In the genomic region with DNA sequence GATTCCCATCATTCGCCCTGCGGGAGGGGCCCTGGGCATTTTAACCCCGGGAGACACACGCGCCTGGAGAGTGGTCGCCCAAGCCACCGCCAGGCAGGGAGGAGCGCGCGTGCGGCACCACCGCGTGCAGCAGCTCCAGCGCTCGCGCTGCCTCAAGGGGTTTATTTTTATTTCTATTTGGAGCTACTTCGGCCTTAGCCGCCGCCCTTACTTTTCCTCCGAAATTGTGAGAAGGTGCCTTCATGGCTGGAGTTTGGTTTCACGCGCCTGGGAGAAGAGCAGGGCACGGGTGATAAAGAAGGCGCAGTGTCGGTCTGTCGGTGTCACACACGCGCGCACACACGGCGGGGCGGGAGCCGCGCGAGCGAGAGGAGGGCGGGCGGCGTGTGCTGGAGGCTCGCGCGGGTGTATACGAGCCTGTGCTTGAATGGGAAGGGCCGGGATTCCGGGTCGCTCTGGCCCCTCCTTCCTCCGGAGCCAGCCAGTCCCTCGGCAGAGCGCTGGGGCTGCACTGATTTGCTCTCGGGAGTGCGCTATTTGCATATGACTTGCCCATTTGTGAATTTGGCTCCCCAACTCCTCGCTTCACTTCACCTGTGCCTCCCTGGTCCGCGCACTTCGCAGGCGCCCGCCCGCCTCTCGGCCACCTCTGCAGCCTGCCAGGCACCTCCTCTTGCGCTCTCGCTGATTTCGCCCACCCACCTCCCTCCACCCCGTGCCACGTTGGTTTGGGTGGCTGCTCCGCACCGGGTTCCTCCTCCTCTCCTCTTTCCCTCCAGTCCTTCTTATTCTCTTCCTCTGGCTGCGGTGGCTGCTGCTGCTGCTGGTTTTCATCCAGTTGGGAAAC, we compare ENCODE assay signal across 8 cellular contexts.
DNase-seq lines count a peak whose midpoint lies in the region; ATAC-seq and TF ChIP-seq lines count a peak whose summit lies in the region.

No MANE protein-coding gene starts in this region.

- H3K27me3 Mint-ChIP-seq in neural progenitor cell (ENCODE audit: insufficient read depth, low read depth) (peaks cover 29% of the 10 kb centered on the region), T-cell (peaks cover 36 to 46% of the 10 kb centered on the region in 2 donors)

- H3K79me2 ChIP-seq in MM.1S (ENCODE audit: low read length) = no peaks in the 10 kb centered on the region
- no peaks in the 10 kb centered on the region for H3K79me2 ChIP-seq in neural progenitor cell (ENCODE audit: low read depth)

- ATAC-seq in gastroesophageal sphincter (peak; percentile 97), T-cell (replicated peaks in 1 of 4) (no peak)
- no peak for ATAC-seq in stimulated activated effector memory CD8-positive, alpha-beta T cell treated with anti-CD3 and anti-CD28 coated beads, Interleukin-12 subunit alpha, Interleukin-12 subunit beta, amount 100 ng/mL, for 72 hours

- no peak for TF ChIP-seq EP300 in gastroesophageal sphincter (IDR thresholded peaks at IDR 0.05)

- peak overlapping the region; percentile 97 for H3K4me3 Mint-ChIP-seq in neural progenitor cell
- H3K4me3 Mint-ChIP-seq in T-cell = no peak overlapping the region
- H3K4me3 Mint-ChIP-seq in stimulated activated effector memory CD8-positive, alpha-beta T cell treated with anti-CD3 and anti-CD28 coated beads, Interleukin-12 subunit alpha, Interleukin-12 subunit beta, amount 100 ng/mL, for 72 hours = no peak overlapping the region

- TF ChIP-seq CTCF in MM.1S (IDR thresholded peaks at IDR 0.05; ENCODE audit: low read length) = no peak
- no peak for TF ChIP-seq CTCF in VCaP (conservative IDR thresholded peaks at IDR 0.05)
- TF ChIP-seq CTCF in gastroesophageal sphincter (IDR thresholded peaks at IDR 0.05) = peak in 1 of 4 experiments; percentile 13
- TF ChIP-seq CTCF in neural progenitor cell (IDR thresholded peaks at IDR 0.05) = no peak

- H3F3A ChIP-seq in MM.1S (ENCODE audit: insufficient read depth, low read length) = no peaks in the 10 kb centered on the region
- H3F3A ChIP-seq in neural progenitor cell (ENCODE audit: low read depth) = peaks cover 25% of the 10 kb centered on the region

- peak; percentile 50 to 54 for TF ChIP-seq POLR2A in gastroesophageal sphincter (IDR thresholded peaks at IDR 0.05)

- H3K9me3 Mint-ChIP-seq in neural progenitor cell (no peaks in the 10 kb centered on the region), T-cell (peaks cover 4 to 6% (median 4%) of the 10 kb centered on the region in 3 donors)
- H3K9me3 Mint-ChIP-seq in stimulated activated effector memory CD8-positive, alpha-beta T cell treated with anti-CD3 and anti-CD28 coated beads, Interleukin-12 subunit alpha, Interleukin-12 subunit beta, amount 100 ng/mL, for 72 hours = peaks cover 9% of the 10 kb centered on the region

- H3K4me3 ChIP-seq in MM.1S (ENCODE audit: low read length) (peak overlapping the region; percentile 59), gastroesophageal sphincter (peak overlapping the region; percentile 60 to 70), neural progenitor cell (peak overlapping the region; percentile 59)

- H4K20me1 ChIP-seq in MM.1S (ENCODE audit: insufficient read depth, low read length) (no peaks in the 10 kb centered on the region), neural progenitor cell (ENCODE audit: low read depth) (peaks cover 29% of the 10 kb centered on the region)

- H3K27ac Mint-ChIP-seq in neural progenitor cell (no peak overlapping the region), T-cell (no peak overlapping the region)
- H3K27ac Mint-ChIP-seq in stimulated activated effector memory CD8-positive, alpha-beta T cell treated with anti-CD3 and anti-CD28 coated beads, Interleukin-12 subunit alpha, Interleukin-12 subunit beta, amount 100 ng/mL, for 72 hours = no peak overlapping the region

- H3K9me2 ChIP-seq in MM.1S (replicated peaks; ENCODE audit: insufficient read depth, low read length) = no peaks in the 10 kb centered on the region

- H3K27ac ChIP-seq in MM.1S (ENCODE audit: low read length) (no peak overlapping the region), VCaP (peak overlapping the region; percentile 82), gastroesophageal sphincter (peak overlapping the region; percentile 11 to 77 (median 74)), neural progenitor cell (no peak overlapping the region)

- no peaks in the 10 kb centered on the region for H3K4me1 ChIP-seq in MM.1S (ENCODE audit: low read length)
- peaks cover 0 to 30% (median 9%) of the 10 kb centered on the region in 3 donors for H3K4me1 ChIP-seq in gastroesophageal sphincter
- peaks cover 38% of the 10 kb centered on the region for H3K4me1 ChIP-seq in neural progenitor cell

- H3K9me3 ChIP-seq in MM.1S (replicated peaks; ENCODE audit: insufficient read depth, low read length) (no peaks in the 10 kb centered on the region), gastroesophageal sphincter (no peaks in the 10 kb centered on the region), neural progenitor cell (ENCODE audit: low read depth) (no peaks in the 10 kb centered on the region)

- H3K4me1 Mint-ChIP-seq in neural progenitor cell (peaks cover 37% of the 10 kb centered on the region), T-cell (peaks cover 0 to 6% (median 3%) of the 10 kb centered on the region in 3 donors)
- no peaks in the 10 kb centered on the region for H3K4me1 Mint-ChIP-seq in stimulated activated effector memory CD8-positive, alpha-beta T cell treated with anti-CD3 and anti-CD28 coated beads, Interleukin-12 subunit alpha, Interleukin-12 subunit beta, amount 100 ng/mL, for 72 hours

- peak overlapping the region; percentile 62 for H3K4me2 ChIP-seq in MM.1S (ENCODE audit: low read depth, low read length)
- peak overlapping the region; percentile 93 for H3K4me2 ChIP-seq in neural progenitor cell

- H2AFZ ChIP-seq in MM.1S (ENCODE audit: low read length) = peak overlapping the region; percentile 61
- peak overlapping the region; percentile 45 for H2AFZ ChIP-seq in neural progenitor cell (replicated peaks)

- H3K9ac ChIP-seq in MM.1S (ENCODE audit: low read length) = no peak overlapping the region; the same call in 1 of the 2 replicates
- H3K9ac ChIP-seq in neural progenitor cell = no peak overlapping the region

- H3K36me3 Mint-ChIP-seq in neural progenitor cell (no peaks in the 10 kb centered on the region), T-cell (no peaks in the 10 kb centered on the region)
- no peaks in the 10 kb centered on the region for H3K36me3 Mint-ChIP-seq in stimulated activated effector memory CD8-positive, alpha-beta T cell treated with anti-CD3 and anti-CD28 coated beads, Interleukin-12 subunit alpha, Interleukin-12 subunit beta, amount 100 ng/mL, for 72 hours

- POLR2A ChIA-PET in T-cell (lab: Charles Lee) = no interaction called here

- CTCF ChIA-PET in T-cell (lab: Charles Lee) = no interaction called here

- no peaks in the 10 kb centered on the region for H3K36me3 ChIP-seq in MM.1S (replicated peaks; ENCODE audit: insufficient read depth, low read length)
- no peaks in the 10 kb centered on the region for H3K36me3 ChIP-seq in gastroesophageal sphincter
- no peaks in the 10 kb centered on the region for H3K36me3 ChIP-seq in neural progenitor cell

- DNase-seq in GM03348 (ENCODE audit: low spot score) (peak; percentile 95), MM.1S (peak; percentile 87), neural progenitor cell (ENCODE audit: low spot score) (peak; percentile 96), T-cell (no peak), GOT3 (lab: John Stamatoyannopoulos, UW) (no peak)
- DNase-seq in stimulated activated effector memory CD8-positive, alpha-beta T cell treated with anti-CD3 and anti-CD28 coated beads, Interleukin-12 subunit alpha, Interleukin-12 subunit beta, amount 100 ng/mL, for 72 hours (ENCODE audit: low spot score in 2 of 2) = no peak

- 0 to 1% methylated on average over 18 to 31 of the region's 67 CpGs for WGBS in gastroesophageal sphincter (ENCODE audit: low coverage in 1 of 2), 2 donors

- H3K27me3 ChIP-seq in MM.1S (replicated peaks; ENCODE audit: insufficient read depth, low read length) (no peaks in the 10 kb centered on the region), gastroesophageal sphincter (no peaks in the 10 kb centered on the region), neural progenitor cell (peaks cover 94% of the 10 kb centered on the region)

Comparison
In these comparisons a context has a peak if more than half of its experiments do, and no peak if none do; other contexts are left out.
1. DNase-seq: peak in GM03348 (single experiment), MM.1S (single experiment) and neural progenitor cell (single experiment); none in T-cell (0 of 34), GOT3 (single experiment) and stimulated activated effector memory CD8-positive, alpha-beta T cell treated with anti-CD3 and anti-CD28 coated beads, Interleukin-12 subunit alpha, Interleukin-12 subunit beta, amount 100 ng/mL, for 72 hours (0 of 2).
2. H3K27ac ChIP-seq: peak in VCaP (single experiment) and gastroesophageal sphincter (4 of 4); none in MM.1S (single experiment) and neural progenitor cell (single experiment).
3. Peak in every context shown above with its lines, with median percentiles within 50 percentile points of each other: H3K4me3 ChIP-seq.